Comparison of ENCODE assay signal across 8 cellular contexts in genomic region chr5:151164687-151165392, GRCh38. TPM values are rescaled to one million over a fixed set of nuclear protein-coding genes. Genes with fewer than 3 reads are reported as not detected.
DNase-seq lines count a peak whose midpoint lies in the region; ATAC-seq and TF ChIP-seq lines count a peak whose summit lies in the region.

No MANE protein-coding gene starts in this region.

- ATAC-seq in GM18868 (IDR thresholded peaks at IDR 0.05; ENCODE audit: unreplicated experiment) (peak; percentile 92), HG03103 (IDR thresholded peaks at IDR 0.05; ENCODE audit: low read depth, unreplicated experiment) (peak; percentile 68)

- no peak for TF ChIP-seq POLR2A in lower leg skin (IDR thresholded peaks at IDR 0.05)

- H3K4me3 ChIP-seq in AG10803 (ENCODE audit: low read length) (no peak overlapping the region), coronary artery (no peak overlapping the region), lower leg skin (ENCODE audit: low read depth, poor library complexity, severe bottlenecking) (no peak overlapping the region)

- no peak overlapping the region for H3K27ac ChIP-seq in coronary artery

- DNase-seq in AG10803 (ENCODE audit: low read depth) (peak; percentile 71), NCI-H345 treated with DMSO at 0.1 percent for 48 hours (lab: John Stamatoyannopoulos, UW; ENCODE audit: unreplicated experiment) (peak; percentile 44), coronary artery (ENCODE audit: low spot score) (peak; percentile 85), lower leg skin (ENCODE audit: low spot score in 2 of 2) (peak; percentile 77 to 94)
- DNase-seq in activated CD4-positive, alpha-beta T cell treated with anti-CD3 and anti-CD28 coated beads for 4 hours, result peak; percentile 70 to 87
- DNase-seq in stimulated activated CD8-positive, alpha-beta memory T cell treated with anti-CD3 and anti-CD28 coated beads, Interleukin-12 subunit alpha, Interleukin-12 subunit beta, amount 100 ng/mL, for 1 hour (ENCODE audit: low read depth), result peak; percentile 70

- intact Hi-C loops in lower leg skin (cut with DNase I; ENCODE audit: low total_unique reads), result loop anchor here (5.0 kb wide), 1 partner anchor 33 kb away; no protein-coding TSS in a partner anchor

- TF ChIP-seq CTCF in AG10803 (conservative IDR thresholded peaks at IDR 0.05; ENCODE audit: low read length) (peak; percentile 96), coronary artery (IDR thresholded peaks at IDR 0.05) (peak; percentile 73), lower leg skin (IDR thresholded peaks at IDR 0.05) (peak in 1 of 3 donors; percentile 75)

- WGBS in lower leg skin, 2 donors, result 32 to 38% methylated on average over 8 of the region's 8 CpGs

RNA-seq across cellular contexts. Expression of gene ANXA6, which starts 7.3 kb away (rescaled TPM):
- total RNA-seq in lower leg skin, result 10 to 100 TPM; 34.2 to 68.4 (median 43.3) TPM

RNA-seq across cellular contexts. Expression of gene CCDC69, which starts 59.1 kb away (rescaled TPM):
- total RNA-seq in lower leg skin, result 10 to 100 TPM; 21.4 to 33.3 (median 24.2) TPM
